ENCODE assay signal across 9 cellular contexts in genomic region chr14:100546051-100546443, GRCh38. TPM values are rescaled to one million over a fixed set of nuclear protein-coding genes. Genes with fewer than 3 reads are reported as not detected.
A peak's percentile ranks its signal among the peaks of the same experiment; 100 is the strongest.
DNase-seq lines count a peak whose midpoint lies in the region; ATAC-seq, FAIRE-seq and TF ChIP-seq lines count a peak whose summit lies in the region.
"Had no signal": no experiment of that assay in that cellular context is flagged by ENCODE, and none has a peak within 500 bp of the region (broad histone marks: within the 10 kb centered on the region; RNA-seq: fewer than 3 reads in every experiment).

No MANE protein-coding gene starts in this region.

- FAIRE-seq in RCC 7860 (lab: Jason Lieb, UNC): no peak

- H3K4me1 ChIP-seq in right atrium auricular region (no peaks in the 10 kb centered on the region), transverse colon (peaks cover 17 to 36% (median 25%) of the 10 kb centered on the region in 4 donors)

- H3K9me3 ChIP-seq in right atrium auricular region (no peaks in the 10 kb centered on the region), transverse colon (no peaks in the 10 kb centered on the region)

- H3K27ac ChIP-seq in right atrium auricular region: peak overlapping the region in 1 of 2 donors; percentile 51
- H3K27ac ChIP-seq in transverse colon: peak overlapping the region; percentile 26 to 71 (median 56)

- peak overlapping the region; percentile 16 to 46 for H3K4me3 ChIP-seq in right atrium auricular region
- peak overlapping the region in 1 of 4 donors; percentile 53 for H3K4me3 ChIP-seq in transverse colon

- peaks cover 35% of the 10 kb centered on the region for H3K4me1 Mint-ChIP-seq in activated naive CD4-positive, alpha-beta T cell treated with anti-CD3 and anti-CD28 coated beads, Interleukin-2, amount 10 ng/mL, durations not matched to agents 7 days and 5 days
- peaks cover 12% of the 10 kb centered on the region for H3K4me1 Mint-ChIP-seq in WTC11

- H3K27me3 ChIP-seq in right atrium auricular region: no peaks in the 10 kb centered on the region
- no peaks in the 10 kb centered on the region for H3K27me3 ChIP-seq in transverse colon

- TF ChIP-seq EP300 in transverse colon (IDR thresholded peaks at IDR 0.05; ENCODE audit: low read depth): no peak

- peak overlapping the region; percentile 28 for H3K4me3 Mint-ChIP-seq in activated naive CD4-positive, alpha-beta T cell treated with anti-CD3 and anti-CD28 coated beads, Interleukin-2, amount 10 ng/mL, durations not matched to agents 7 days and 5 days
- H3K4me3 Mint-ChIP-seq in WTC11: peak overlapping the region; percentile 48

- H3K27me3 Mint-ChIP-seq in activated naive CD4-positive, alpha-beta T cell treated with anti-CD3 and anti-CD28 coated beads, Interleukin-2, amount 10 ng/mL, durations not matched to agents 7 days and 5 days: peaks cover 33% of the 10 kb centered on the region
- H3K27me3 Mint-ChIP-seq in WTC11 (ENCODE audit: low read depth): peaks cover 11% of the 10 kb centered on the region

- no peak for TF ChIP-seq CTCF in WTC11 (IDR thresholded peaks at IDR 0.05)
- no peak for TF ChIP-seq CTCF in right atrium auricular region (IDR thresholded peaks at IDR 0.05)
- TF ChIP-seq CTCF in transverse colon (IDR thresholded peaks at IDR 0.05): no peak

- intact Hi-C loops in transverse colon (cut with DNase I; ENCODE audit: low total_unique reads): no loop called here

- CTCF ChIA-PET in activated naive CD4-positive, alpha-beta T cell treated with anti-CD3 and anti-CD28 coated beads, Interleukin-2, amount 10 ng/mL, durations not matched to agents 7 days and 5 days (lab: Charles Lee): interaction anchor here (0.6 to 2.7 kb wide), 5 partner anchors 21 to 108 kb away, joined by 3 to 18 read pairs (median 3); no protein-coding TSS in a partner anchor
- CTCF ChIA-PET in WTC11 (lab: Charles Lee): interaction anchor here (1.0 to 3.7 kb wide), 8 partner anchors 10 to 689 kb away, joined by 3 to 29 read pairs (median 6); no protein-coding TSS in a partner anchor

- peak overlapping the region; percentile 67 for H3K27ac Mint-ChIP-seq in activated naive CD4-positive, alpha-beta T cell treated with anti-CD3 and anti-CD28 coated beads, Interleukin-2, amount 10 ng/mL, durations not matched to agents 7 days and 5 days
- no peak overlapping the region for H3K27ac Mint-ChIP-seq in WTC11

- H3K36me3 Mint-ChIP-seq in activated naive CD4-positive, alpha-beta T cell treated with anti-CD3 and anti-CD28 coated beads, Interleukin-2, amount 10 ng/mL, durations not matched to agents 7 days and 5 days: no peaks in the 10 kb centered on the region
- no peaks in the 10 kb centered on the region for H3K36me3 Mint-ChIP-seq in WTC11

- ATAC-seq in WTC11: peak; percentile 16

- in situ Hi-C loops in transverse colon (cut with MboI; ENCODE audit: low pct_ligation_motif_present in 1 of 4, low pct_unique_long_range_greater_than_20kb in 1 of 4, low sequenced_read_pairs in 3 of 4): no loop called here

- DNase-seq in activated naive CD4-positive, alpha-beta T cell treated with anti-CD3 and anti-CD28 coated beads, Interleukin-2, amount 10 ng/mL, durations not matched to agents 7 days and 5 days: no peak
- no peak for DNase-seq in activated naive CD4-positive, alpha-beta T cell (lab: John Stamatoyannopoulos, UW)
- DNase-seq in WTC11 (ENCODE audit: low spot score) (no peak), right atrium auricular region (ENCODE audit: low spot score) (no peak), transverse colon (no peak), DMS79 treated with DMSO at 0.1 percent for 48 hours (lab: John Stamatoyannopoulos, UW) (no peak), RCC 7860 (ENCODE audit: low spot score) (no peak)
- DNase-seq in stimulated activated CD4-positive, alpha-beta T cell treated with anti-CD3 and anti-CD28 coated beads, Interleukin-4, amount 100 ng/mL, for 1 hour: no peak
- DNase-seq: DND-41 had no signal

- no peaks in the 10 kb centered on the region for H3K36me3 ChIP-seq in right atrium auricular region
- no peaks in the 10 kb centered on the region for H3K36me3 ChIP-seq in transverse colon

- POLR2A ChIA-PET in WTC11 (lab: Charles Lee): interaction anchor here (0.7 kb wide), 1 partner anchor 15 kb away, joined by 4 read pairs; no protein-coding TSS in a partner anchor

- no peak for TF ChIP-seq POLR2A in transverse colon (IDR thresholded peaks at IDR 0.05)

- 24 to 70% methylated on average over 2 to 10 of the region's 28 CpGs for WGBS in transverse colon (ENCODE audit: low coverage in 1 of 2), 2 donors

- H3K9me3 Mint-ChIP-seq in activated naive CD4-positive, alpha-beta T cell treated with anti-CD3 and anti-CD28 coated beads, Interleukin-2, amount 10 ng/mL, durations not matched to agents 7 days and 5 days: no peaks in the 10 kb centered on the region
- no peaks in the 10 kb centered on the region for H3K9me3 Mint-ChIP-seq in WTC11

TF ChIP-seq in WTC11, 78 proteins besides CTCF, POLR2A, EP300 and RAD21 (continues in another document):
- TF ChIP-seq GTF2I (CRISPR knock-in tag; conservative IDR thresholded peaks at IDR 0.05) (no peak), ZNF671 (CRISPR knock-in tag; IDR thresholded peaks at IDR 0.05) (no peak), AR (CRISPR knock-in tag; IDR thresholded peaks at IDR 0.05) (no peak), AFF4 (CRISPR knock-in tag; IDR thresholded peaks at IDR 0.05; ENCODE audit: borderline replicate concordance) (no peak), RORB (CRISPR knock-in tag; IDR thresholded peaks at IDR 0.05) (no peak), FOXP4 (CRISPR knock-in tag; IDR thresholded peaks at IDR 0.05) (no peak), NR2C2 (CRISPR knock-in tag; IDR thresholded peaks at IDR 0.05) (no peak), FOXJ3 (CRISPR knock-in tag; IDR thresholded peaks at IDR 0.05; ENCODE audit: borderline replicate concordance) (no peak), NR3C1 (CRISPR knock-in tag; conservative IDR thresholded peaks at IDR 0.05; ENCODE audit: low read depth) (no peak), NFATC4 (CRISPR knock-in tag; IDR thresholded peaks at IDR 0.05) (no peak)

RNA-seq across cellular contexts. Expression of gene BEGAIN, which starts 41.2 kb away (rescaled TPM):
- 1.3 to 1.8 TPM (median 1.3 TPM) in 3 replicates for total RNA-seq in WTC11 (2021)
- 1 to 10 TPM in 1 of 2 donors, under 1 TPM in 1; 0.93 to 5.7 TPM for total RNA-seq in right atrium auricular region
- 1 to 10 TPM in 1 of 4 donors, under 1 TPM in 2, not detected in 1; 0.27 to 2.5 (median 0.37) TPM for total RNA-seq in transverse colon
